Comparison of ENCODE assay signal across 8 cellular contexts in genomic region chr5:74641014-74641777, GRCh38. TPM values are rescaled to one million over a fixed set of nuclear protein-coding genes. Genes with fewer than 3 reads are reported as not detected.
DNase-seq lines count a peak whose midpoint lies in the region; ATAC-seq and TF ChIP-seq lines count a peak whose summit lies in the region.

No MANE protein-coding gene starts in this region.

- no peaks in the 10 kb centered on the region for H3K9me3 Mint-ChIP-seq in activated T-helper 17 cell treated with anti-CD3 and anti-CD28 coated beads, Interleukin-2, amount 50 U/mL, for 72 hours
- no peaks in the 10 kb centered on the region for H3K9me3 Mint-ChIP-seq in natural killer cell treated with Interleukin-12 subunit alpha and Interleukin-12 subunit beta and Interleukin-15 and Interleukin-18, amount 100 ng/mL, for 72 hours

- H3K36me3 ChIP-seq in A673 (ENCODE audit: insufficient read depth, low read length, poor library complexity, severe bottlenecking): no peaks in the 10 kb centered on the region
- H3K36me3 ChIP-seq in upper lobe of left lung: no peaks in the 10 kb centered on the region

- intact Hi-C loops in A673 (cut with micrococcal nuclease; ENCODE audit: unreplicated experiment): loop anchor here (2.0 to 10.0 kb wide), 7 partner anchors 209 to 1050 kb away; no protein-coding TSS in a partner anchor

- no peaks in the 10 kb centered on the region for H3K9me3 ChIP-seq in A673 (ENCODE audit: low read depth, low read length, poor library complexity, severe bottlenecking)
- H3K9me3 ChIP-seq in upper lobe of left lung: no peaks in the 10 kb centered on the region

- no peak overlapping the region for H3K27ac Mint-ChIP-seq in activated T-helper 17 cell treated with anti-CD3 and anti-CD28 coated beads, Interleukin-2, amount 50 U/mL, for 72 hours
- no peak overlapping the region for H3K27ac Mint-ChIP-seq in natural killer cell treated with Interleukin-12 subunit alpha and Interleukin-12 subunit beta and Interleukin-15 and Interleukin-18, amount 100 ng/mL, for 72 hours

- CTCF ChIA-PET in A673 (lab: Charles Lee): interaction anchor here (0.7 to 1.1 kb wide), 3 partner anchors 66 to 1050 kb away, joined by 3 to 19 read pairs (median 4); no protein-coding TSS in a partner anchor

- H3K27me3 Mint-ChIP-seq in activated T-helper 17 cell treated with anti-CD3 and anti-CD28 coated beads, Interleukin-2, amount 50 U/mL, for 72 hours: peaks cover 10% of the 10 kb centered on the region
- peaks cover 0 to 2% of the 10 kb centered on the region in 2 donors for H3K27me3 Mint-ChIP-seq in natural killer cell treated with Interleukin-12 subunit alpha and Interleukin-12 subunit beta and Interleukin-15 and Interleukin-18, amount 100 ng/mL, for 72 hours

- 0 to 1% methylated on average over 42 of the region's 42 CpGs for WGBS in upper lobe of left lung, 2 donors

- H3K27ac ChIP-seq in A673 (ENCODE audit: low read depth, low read length, poor library complexity, severe bottlenecking) (no peak overlapping the region), upper lobe of left lung (peak overlapping the region; percentile 86 to 90 (median 88))

- DNase-seq in A673 (ENCODE audit: low spot score) (peak; percentile 81), NCI-H774 (lab: John Stamatoyannopoulos, UW) (peak; percentile 69), foreskin fibroblast (peak; percentile 76 to 90), upper lobe of left lung (peak; percentile 87 to 93)
- DNase-seq in natural killer cell treated with Interleukin-12 subunit alpha and Interleukin-12 subunit beta and Interleukin-15 and Interleukin-18, amount 100 ng/mL, for 72 hours (ENCODE audit: low spot score): peak; percentile 71

- TF ChIP-seq CTCF in A673 (conservative IDR thresholded peaks at IDR 0.05; ENCODE audit: low read depth, low read length): no peak
- TF ChIP-seq CTCF in foreskin fibroblast (IDR thresholded peaks at IDR 0.05; ENCODE audit: low read depth, low read length): no peak
- no peak for TF ChIP-seq CTCF in upper lobe of left lung (IDR thresholded peaks at IDR 0.05)

- ATAC-seq in GM18498 (IDR thresholded peaks at IDR 0.05; ENCODE audit: unreplicated experiment): peak; percentile 26
- peak; percentile 17 for ATAC-seq in HG03025 (IDR thresholded peaks at IDR 0.05; ENCODE audit: low FRiP score, unreplicated experiment)
- peak; percentile 32 for ATAC-seq in activated T-helper 17 cell treated with anti-CD3 and anti-CD28 coated beads, Interleukin-2, amount 50 U/mL, for 72 hours (replicated peaks)
- ATAC-seq in natural killer cell treated with Interleukin-12 subunit alpha and Interleukin-12 subunit beta and Interleukin-15 and Interleukin-18, amount 100 ng/mL, for 72 hours: peak; percentile 28 to 41
- ATAC-seq in upper lobe of left lung (ENCODE audit: low FRiP score in 2 of 2): peak; percentile 75 to 76

- TF ChIP-seq POLR2A in upper lobe of left lung (IDR thresholded peaks at IDR 0.05): peak in 1 of 4 donors; percentile 10

- peaks cover 19% of the 10 kb centered on the region for H3K4me1 Mint-ChIP-seq in activated T-helper 17 cell treated with anti-CD3 and anti-CD28 coated beads, Interleukin-2, amount 50 U/mL, for 72 hours
- H3K4me1 Mint-ChIP-seq in natural killer cell treated with Interleukin-12 subunit alpha and Interleukin-12 subunit beta and Interleukin-15 and Interleukin-18, amount 100 ng/mL, for 72 hours (ENCODE audit: low read depth in 2 of 2): peaks cover 37 to 41% of the 10 kb centered on the region in 2 donors

- no TSS peak for BruUV-seq in A673 (replicated peaks; lab: Mats Ljungman, UMichigan)

- no peaks in the 10 kb centered on the region for H3K27me3 ChIP-seq in A673 (replicated peaks; ENCODE audit: insufficient read depth, low read depth, low read length, poor library complexity)
- no peaks in the 10 kb centered on the region for H3K27me3 ChIP-seq in upper lobe of left lung

- no peak for TF ChIP-seq EP300 in upper lobe of left lung (IDR thresholded peaks at IDR 0.05)

- H3K4me3 Mint-ChIP-seq in activated T-helper 17 cell treated with anti-CD3 and anti-CD28 coated beads, Interleukin-2, amount 50 U/mL, for 72 hours: peak overlapping the region; percentile 81
- H3K4me3 Mint-ChIP-seq in natural killer cell treated with Interleukin-12 subunit alpha and Interleukin-12 subunit beta and Interleukin-15 and Interleukin-18, amount 100 ng/mL, for 72 hours: peak overlapping the region; percentile 89

- POLR2A ChIA-PET in A673 (lab: Charles Lee; ENCODE audit: low non-redundant PET): interaction anchor here (0.6 kb wide), 2 partner anchors 622 to 650 kb away, joined by 3 read pairs; no protein-coding TSS in a partner anchor

- H3K36me3 Mint-ChIP-seq in activated T-helper 17 cell treated with anti-CD3 and anti-CD28 coated beads, Interleukin-2, amount 50 U/mL, for 72 hours (ENCODE audit: low read depth): no peaks in the 10 kb centered on the region
- H3K36me3 Mint-ChIP-seq in natural killer cell treated with Interleukin-12 subunit alpha and Interleukin-12 subunit beta and Interleukin-15 and Interleukin-18, amount 100 ng/mL, for 72 hours: no peaks in the 10 kb centered on the region

- H3K4me1 ChIP-seq in A673 (ENCODE audit: insufficient read depth, low read length, poor library complexity, severe bottlenecking): peaks cover 28% of the 10 kb centered on the region
- peaks cover 36 to 67% (median 50%) of the 10 kb centered on the region in 4 donors for H3K4me1 ChIP-seq in upper lobe of left lung

- H3K4me3 ChIP-seq in A673 (ENCODE audit: low read depth, low read length, poor library complexity, severe bottlenecking) (peak overlapping the region; percentile 68), foreskin fibroblast (ENCODE audit: low read depth in 1 of 2, low read length in 2 of 2) (peak overlapping the region; percentile 77 to 88), upper lobe of left lung (peak overlapping the region; percentile 67 to 81 (median 74))

RNA-seq across cellular contexts. Expression of gene ENC1, which starts 0.7 kb away (rescaled TPM):
- total RNA-seq in A673 (2021): 6.3 and 7.9 TPM in 2 replicates
- under 1 TPM; 0.42 to 0.89 TPM for total RNA-seq in activated T-helper 17 cell treated with anti-CD3 and anti-CD28 coated beads, Interleukin-2, amount 50 U/mL, for 72 hours
- total RNA-seq in natural killer cell treated with Interleukin-12 subunit alpha and Interleukin-12 subunit beta and Interleukin-15 and Interleukin-18, amount 100 ng/mL, for 72 hours: 1 to 10 TPM; 6.3 to 6.9 TPM
- total RNA-seq in upper lobe of left lung: 10 to 100 TPM in 5 of 6 donors, 1 to 10 TPM in 1; 9.5 to 34.1 (median 18.0) TPM

RNA-seq across cellular contexts. Expression of gene HEXB, which starts 43.8 kb away (rescaled TPM):
- total RNA-seq in A673 (2021) (65.3 TPM in 2 replicates), upper lobe of left lung (100 to 1,000 TPM; 128 to 293 (median 184) TPM)
- total RNA-seq in activated T-helper 17 cell treated with anti-CD3 and anti-CD28 coated beads, Interleukin-2, amount 50 U/mL, for 72 hours: 10 to 100 TPM; 42.4 to 79.0 TPM
- total RNA-seq in natural killer cell treated with Interleukin-12 subunit alpha and Interleukin-12 subunit beta and Interleukin-15 and Interleukin-18, amount 100 ng/mL, for 72 hours: 10 to 100 TPM; 49.7 to 52.8 TPM

Comparison
In these comparisons a context has a peak if more than half of its experiments do, and no peak if none do; other contexts are left out.
1. ATAC-seq: peak in every context shown above with its lines; median percentile 76 in upper lobe of left lung; 34 in natural killer cell treated with Interleukin-12 subunit alpha and Interleukin-12 subunit beta and Interleukin-15 and Interleukin-18, amount 100 ng/mL, for 72 hours; 32 in activated T-helper 17 cell treated with anti-CD3 and anti-CD28 coated beads, Interleukin-2, amount 50 U/mL, for 72 hours; 26 in GM18498; 17 in HG03025.